17 cellular contexts compared by ENCODE assay signal in genomic region chr10:314871-315270, GRCh38.
DNase-seq lines count a peak whose midpoint lies in the region; ATAC-seq and TF ChIP-seq lines count a peak whose summit lies in the region.
"Had no signal": no experiment of that assay in that cellular context is flagged by ENCODE, and none has a peak within 500 bp of the region (broad histone marks: within the 10 kb centered on the region; RNA-seq: fewer than 3 reads in every experiment).

No MANE protein-coding gene starts in this region.

- no peaks in the 10 kb centered on the region for H3K79me2 ChIP-seq in OCI-LY7 (ENCODE audit: insufficient read depth, low read depth, low read length)

- in situ Hi-C loops in HAP-1 (cut with MboI; ENCODE audit: low sequenced_read_pairs), result no loop called here

- peaks cover 4% of the 10 kb centered on the region for H3K27me3 Mint-ChIP-seq in activated naive CD4-positive, alpha-beta T cell treated with anti-CD3 and anti-CD28 coated beads, Interleukin-2, amount 10 ng/mL, durations not matched to agents 7 days and 5 days
- no peaks in the 10 kb centered on the region for H3K27me3 Mint-ChIP-seq in effector memory CD8-positive, alpha-beta T cell

- CTCF ChIA-PET in activated naive CD4-positive, alpha-beta T cell treated with anti-CD3 and anti-CD28 coated beads, Interleukin-2, amount 10 ng/mL, durations not matched to agents 7 days and 5 days (lab: Charles Lee), result no interaction called here
- CTCF ChIA-PET in OCI-LY7 (lab: Charles Lee; ENCODE audit: unreplicated experiment), result interaction anchor here (0.7 kb wide), 1 partner anchor 13 kb away, joined by 3 read pairs; no protein-coding TSS in a partner anchor

- no peaks in the 10 kb centered on the region for H3K36me3 Mint-ChIP-seq in activated naive CD4-positive, alpha-beta T cell treated with anti-CD3 and anti-CD28 coated beads, Interleukin-2, amount 10 ng/mL, durations not matched to agents 7 days and 5 days
- H3K36me3 Mint-ChIP-seq in effector memory CD8-positive, alpha-beta T cell (ENCODE audit: insufficient read depth), result no peaks in the 10 kb centered on the region
- no peaks in the 10 kb centered on the region for H3K36me3 Mint-ChIP-seq in stimulated activated effector memory CD8-positive, alpha-beta T cell treated with anti-CD3 and anti-CD28 coated beads, Interleukin-12 subunit alpha, Interleukin-12 subunit beta, amount 100 ng/mL, for 72 hours

- peaks cover 13% of the 10 kb centered on the region for H3K4me1 Mint-ChIP-seq in activated naive CD4-positive, alpha-beta T cell treated with anti-CD3 and anti-CD28 coated beads, Interleukin-2, amount 10 ng/mL, durations not matched to agents 7 days and 5 days
- peaks cover 21 to 34% of the 10 kb centered on the region in 2 donors for H3K4me1 Mint-ChIP-seq in effector memory CD8-positive, alpha-beta T cell (ENCODE audit: low read depth in 2 of 2)
- peaks cover 21% of the 10 kb centered on the region for H3K4me1 Mint-ChIP-seq in stimulated activated effector memory CD8-positive, alpha-beta T cell treated with anti-CD3 and anti-CD28 coated beads, Interleukin-12 subunit alpha, Interleukin-12 subunit beta, amount 100 ng/mL, for 72 hours
- H3K4me1 Mint-ChIP-seq: H9 had no signal

- H3K4me3 Mint-ChIP-seq in activated naive CD4-positive, alpha-beta T cell treated with anti-CD3 and anti-CD28 coated beads, Interleukin-2, amount 10 ng/mL, durations not matched to agents 7 days and 5 days, result no peak overlapping the region
- peak overlapping the region in 1 of 2 donors; percentile 63 for H3K4me3 Mint-ChIP-seq in effector memory CD8-positive, alpha-beta T cell
- H3K4me3 Mint-ChIP-seq in stimulated activated effector memory CD8-positive, alpha-beta T cell treated with anti-CD3 and anti-CD28 coated beads, Interleukin-12 subunit alpha, Interleukin-12 subunit beta, amount 100 ng/mL, for 72 hours, result no peak overlapping the region
- H3K4me3 Mint-ChIP-seq: H9 had no signal

- peak overlapping the region; percentile 48; the same call in 1 of the 2 replicates for H2AFZ ChIP-seq in OCI-LY7 (ENCODE audit: low read length)

- TF ChIP-seq CTCF in OCI-LY7 (conservative IDR thresholded peaks at IDR 0.05; ENCODE audit: low read length), result no peak

- H3K27me3 ChIP-seq in HAP-1 (ENCODE audit: low read depth), result no peaks in the 10 kb centered on the region
- H3K27me3 ChIP-seq: MG63, SJCRH30, uterus had no signal

- H3K27ac Mint-ChIP-seq in activated naive CD4-positive, alpha-beta T cell treated with anti-CD3 and anti-CD28 coated beads, Interleukin-2, amount 10 ng/mL, durations not matched to agents 7 days and 5 days, result peak overlapping the region; percentile 58
- H3K27ac Mint-ChIP-seq in effector memory CD8-positive, alpha-beta T cell, result peak overlapping the region; percentile 80 to 94
- peak overlapping the region; percentile 89 for H3K27ac Mint-ChIP-seq in stimulated activated effector memory CD8-positive, alpha-beta T cell treated with anti-CD3 and anti-CD28 coated beads, Interleukin-12 subunit alpha, Interleukin-12 subunit beta, amount 100 ng/mL, for 72 hours

- H3K9me3 Mint-ChIP-seq in activated naive CD4-positive, alpha-beta T cell treated with anti-CD3 and anti-CD28 coated beads, Interleukin-2, amount 10 ng/mL, durations not matched to agents 7 days and 5 days, result no peaks in the 10 kb centered on the region
- H3K9me3 Mint-ChIP-seq in effector memory CD8-positive, alpha-beta T cell, result no peaks in the 10 kb centered on the region
- H3K9me3 Mint-ChIP-seq in stimulated activated effector memory CD8-positive, alpha-beta T cell treated with anti-CD3 and anti-CD28 coated beads, Interleukin-12 subunit alpha, Interleukin-12 subunit beta, amount 100 ng/mL, for 72 hours, result no peaks in the 10 kb centered on the region
- H3K9me3 Mint-ChIP-seq: H9 had no signal

- no TSS peak for BruUV-seq in OCI-LY7 (replicated peaks; lab: Mats Ljungman, UMichigan)

- H3K27ac ChIP-seq in OCI-LY7 (ENCODE audit: low read depth, low read length, poor library complexity, severe bottlenecking), result peak overlapping the region; percentile 65
- H3K27ac ChIP-seq: SJCRH30, uterus had no signal

- H3K4me1 ChIP-seq in OCI-LY7 (ENCODE audit: insufficient read depth, low read length, poor library complexity, severe bottlenecking) (peaks cover 83% of the 10 kb centered on the region), HAP-1 (no peaks in the 10 kb centered on the region)
- H3K4me1 ChIP-seq: uterus had no signal

- H3K36me3 ChIP-seq in OCI-LY7 (ENCODE audit: insufficient read depth, low read length) (peaks cover 23% of the 10 kb centered on the region), HAP-1 (replicated peaks) (peaks cover 5% of the 10 kb centered on the region)
- H3K36me3 ChIP-seq: SJCRH30, uterus had no signal

- DNase-seq in activated naive CD4-positive, alpha-beta T cell treated with anti-CD3 and anti-CD28 coated beads, Interleukin-2, amount 10 ng/mL, durations not matched to agents 7 days and 5 days, result no peak
- no peak for DNase-seq in activated naive CD4-positive, alpha-beta T cell treated with anti-CD3 and anti-CD28 coated beads, Interleukin-2, amount 50 U/mL, for 16 hours
- DNase-seq in OCI-LY7 (ENCODE audit: low spot score), result peak; percentile 52
- no peak for DNase-seq in effector memory CD8-positive, alpha-beta T cell
- DNase-seq in stimulated activated effector memory CD8-positive, alpha-beta T cell treated with anti-CD3 and anti-CD28 coated beads, Interleukin-12 subunit alpha, Interleukin-12 subunit beta, amount 100 ng/mL, for 72 hours (ENCODE audit: low spot score in 2 of 2), result no peak
- no peak for DNase-seq in HAP-1 (ENCODE audit: low spot score in 2 of 2)
- no peak for DNase-seq in NCI-H146 treated with DMSO at 0.1 percent for 48 hours (lab: John Stamatoyannopoulos, UW; ENCODE audit: unreplicated experiment)
- DNase-seq: Calu3; H9; MG63; NCI-H187 treated with DMSO at 0.1 percent for 48 hours; NCI-H446 treated with DMSO at 0.1 percent for 48 hours; retina; SJCRH30; stimulated activated CD4-positive, alpha-beta T cell treated with anti-CD3 and anti-CD28 coated beads, Interleukin-15, amount 100 ng/mL, for 24 hours; uterus had no signal

- peak; percentile 45 for ATAC-seq in effector memory CD8-positive, alpha-beta T cell (replicated peaks)
- no peak for ATAC-seq in stimulated activated effector memory CD8-positive, alpha-beta T cell treated with anti-CD3 and anti-CD28 coated beads, Interleukin-12 subunit alpha, Interleukin-12 subunit beta, amount 100 ng/mL, for 72 hours
- no peak for ATAC-seq in HG02763 (IDR thresholded peaks at IDR 0.05; ENCODE audit: unreplicated experiment)

- H3K4me3 ChIP-seq in OCI-LY7 (ENCODE audit: low read depth, low read length, poor library complexity, severe bottlenecking) (peak overlapping the region; percentile 15), HAP-1 (no peak overlapping the region)
- H3K4me3 ChIP-seq: MG63, SJCRH30, uterus had no signal

- intact Hi-C loops in OCI-LY7 (cut with micrococcal nuclease; ENCODE audit: unreplicated experiment), result no loop called here

- POLR2A ChIA-PET in OCI-LY7 (lab: Charles Lee), result interaction anchor here (1.1 to 2.5 kb wide), 4 partner anchors 8 to 22 kb away, joined by 3 to 14 read pairs (median 6); no protein-coding TSS in a partner anchor

- H3K4me2 ChIP-seq in OCI-LY7 (ENCODE audit: low read length), result peak overlapping the region; percentile 73

- H3K9me2 ChIP-seq in OCI-LY7 (ENCODE audit: insufficient read depth, low read length), result no peaks in the 10 kb centered on the region

- no peaks in the 10 kb centered on the region for H4K20me1 ChIP-seq in OCI-LY7 (ENCODE audit: insufficient read depth, low read length)

- H3K9me3 ChIP-seq in OCI-LY7 (ENCODE audit: low read length) (no peaks in the 10 kb centered on the region), HAP-1 (no peaks in the 10 kb centered on the region)
- H3K9me3 ChIP-seq: MG63, SJCRH30, uterus had no signal
